In genomic region chr16:30004811-30005242, GRCh38 we compare ENCODE assay signal across 15 cellular contexts. TPM values are rescaled to one million over a fixed set of nuclear protein-coding genes. Genes with fewer than 3 reads are reported as not detected.
DNase-seq lines count a peak whose midpoint lies in the region; ATAC-seq, FAIRE-seq and TF ChIP-seq lines count a peak whose summit lies in the region.
"Had no signal": no experiment of that assay in that cellular context is flagged by ENCODE, and none has a peak within 500 bp of the region (broad histone marks: within the 10 kb centered on the region; RNA-seq: fewer than 3 reads in every experiment).

No MANE protein-coding gene starts in this region.

- H3K9ac ChIP-seq in BLaER1 treated with 17β-estradiol and CSF1 and Interleukin-3, amounts not matched to agents 10 nM and 100 nM = peak overlapping the region in 10 of 11 experiments; percentile 11 to 67 (median 46); a peak in 14 of 22 replicates
- H3K9ac ChIP-seq in kidney (ENCODE audit: low read length in 2 of 2) (no peak overlapping the region), mammary epithelial cell (ENCODE audit: insufficient read depth, low read length) (no peak overlapping the region)

- peak overlapping the region in 5 of 10 experiments; percentile 6 to 46 (median 38); a peak in 6 of 20 replicates for H3K4me3 ChIP-seq in BLaER1 treated with 17β-estradiol and CSF1 and Interleukin-3, amounts not matched to agents 10 nM and 100 nM
- no peak overlapping the region for H3K4me3 ChIP-seq in kidney (ENCODE audit: low read length in 2 of 2)
- no peak overlapping the region for H3K4me3 ChIP-seq in uterus
- H3K4me3 ChIP-seq in mammary epithelial cell (replicated peaks in 1 of 3; ENCODE audit: insufficient read depth in 1 of 3, low read depth in 2 of 3, low read length in 3 of 3) = no peak overlapping the region

- H3K4me1 ChIP-seq in BLaER1 treated with 17β-estradiol and CSF1 and Interleukin-3, amounts not matched to agents 10 nM and 100 nM = peaks cover 27 to 88% (median 68%) of the 10 kb centered on the region in 10 experiments
- no peaks in the 10 kb centered on the region for H3K4me1 ChIP-seq in kidney (ENCODE audit: control insufficient read depth in 1 of 2, insufficient read depth in 1 of 2, low read depth in 1 of 2, low read length in 2 of 2)
- no peaks in the 10 kb centered on the region for H3K4me1 ChIP-seq in uterus
- H3K4me1 ChIP-seq in mammary epithelial cell (ENCODE audit: insufficient read depth, low read length) = no peaks in the 10 kb centered on the region

- ATAC-seq in GM21528 (IDR thresholded peaks at IDR 0.05; ENCODE audit: low FRiP score, unreplicated experiment) = no peak

- intact Hi-C loops in kidney (cut with DNase I) (no loop called here), uterus (cut with DNase I; ENCODE audit: low total_unique reads) (no loop called here), mammary epithelial cell (cut with micrococcal nuclease) (loop anchor here (2.0 kb wide), 1 partner anchor 142 kb away; the partner anchor contains the start of gene CDIPT)

- peaks cover 0 to 2% (median 0%) of the 10 kb centered on the region in 11 experiments; a peak in 5 of 22 replicates for H3K27me3 ChIP-seq in BLaER1 treated with 17β-estradiol and CSF1 and Interleukin-3, amounts not matched to agents 10 nM and 100 nM
- H3K27me3 ChIP-seq in uterus = peaks cover under 1 to 4% of the 10 kb centered on the region in 2 donors
- H3K27me3 ChIP-seq in mammary epithelial cell (ENCODE audit: insufficient read depth, low read length) = no peaks in the 10 kb centered on the region

- peaks cover 15 to 83% (median 50%) of the 10 kb centered on the region in 11 experiments; a peak in 19 of 22 replicates for H4K20me1 ChIP-seq in BLaER1 treated with 17β-estradiol and CSF1 and Interleukin-3, amounts not matched to agents 10 nM and 100 nM
- no peaks in the 10 kb centered on the region for H4K20me1 ChIP-seq in mammary epithelial cell (ENCODE audit: insufficient read depth, low read length)

- peaks cover 0 to 25% (median 6%) of the 10 kb centered on the region in 11 experiments; a peak in 11 of 22 replicates for H3K36me3 ChIP-seq in BLaER1 treated with 17β-estradiol and CSF1 and Interleukin-3, amounts not matched to agents 10 nM and 100 nM
- peaks cover 0 to 3% of the 10 kb centered on the region in 2 donors for H3K36me3 ChIP-seq in kidney (ENCODE audit: control insufficient read depth in 1 of 2, insufficient read depth in 2 of 2, low read length in 2 of 2)
- no peaks in the 10 kb centered on the region for H3K36me3 ChIP-seq in uterus
- no peaks in the 10 kb centered on the region for H3K36me3 ChIP-seq in mammary epithelial cell (ENCODE audit: insufficient read depth, low read length)

- H3K79me2 ChIP-seq in mammary epithelial cell (ENCODE audit: insufficient read depth, low read length) = no peaks in the 10 kb centered on the region

- CTCF ChIA-PET in mammary epithelial cell (lab: Charles Lee; ENCODE audit: low non-redundant PET) = no interaction called here

- H3K9me3 ChIP-seq in BLaER1 treated with 17β-estradiol and CSF1 and Interleukin-3, amounts not matched to agents 10 nM and 100 nM (replicated peaks in 1 of 11) = no peaks in the 10 kb centered on the region
- H3K9me3 ChIP-seq in kidney (ENCODE audit: control insufficient read depth in 1 of 2, low read length in 2 of 2) = no peaks in the 10 kb centered on the region
- H3K9me3 ChIP-seq in uterus = no peaks in the 10 kb centered on the region
- H3K9me3 ChIP-seq in mammary epithelial cell (replicated peaks; ENCODE audit: insufficient read depth, low read length) = no peaks in the 10 kb centered on the region

- 68% methylated on average over 6 of the region's 11 CpGs for WGBS in mammary epithelial cell (ENCODE audit: low coverage, missing lambda C conversion rate)

- DNase-seq in NCI-H2029 (lab: John Stamatoyannopoulos, UW) (peak; percentile 83), NCI-H2029 treated with DMSO at 0.1 percent for 48 hours (lab: John Stamatoyannopoulos, UW) (no peak), NCI-H1436 treated with DMSO at 0.1 percent for 48 hours (lab: John Stamatoyannopoulos, UW) (peak; percentile 34), kidney (peak; percentile 75), uterus (no peak), mammary epithelial cell (no peak)
- DNase-seq: occipital lobe had no signal

- BruUV-seq in mammary epithelial cell (replicated peaks; lab: Mats Ljungman, UMichigan) = no TSS peak

- in situ Hi-C loops in mammary epithelial cell (cut with MboI; ENCODE audit: low sequenced_read_pairs in 2 of 2) = loop anchor here in 1 of 2 donors (25.0 kb wide), 1 partner anchor 193 kb away; the partner anchor contains the start of genes MAZ, MVP, PAGR1 and PRRT2

- H3K27ac ChIP-seq in BLaER1 treated with 17β-estradiol and CSF1 and Interleukin-3, amounts not matched to agents 10 nM and 100 nM = peak overlapping the region in 4 of 11 experiments; percentile 33 to 58 (median 42); a peak in 7 of 22 replicates
- H3K27ac ChIP-seq in kidney (ENCODE audit: low read depth in 2 of 2, low read length in 2 of 2) = no peak overlapping the region
- H3K27ac ChIP-seq in uterus = no peak overlapping the region
- H3K27ac ChIP-seq in mammary epithelial cell (ENCODE audit: insufficient read depth, low read depth, low read length) = no peak overlapping the region

- dilution Hi-C loops in mammary epithelial cell (cut with HindIII; ENCODE audit: low sequenced_read_pairs) = loop anchor here (5.0 kb wide), 1 partner anchor 72 kb away; the partner anchor contains the start of gene PPP4C

- FAIRE-seq in kidney (lab: Jason Lieb, UNC) = no peak
- FAIRE-seq: D721Med, GM12892, RCC 7860, urothelium cell line had no signal

- no peak overlapping the region for H2AFZ ChIP-seq in mammary epithelial cell (ENCODE audit: low read depth, low read length)

- peak overlapping the region; percentile 76 to 99 (median 90) for H3K4me2 ChIP-seq in BLaER1 treated with 17β-estradiol and CSF1 and Interleukin-3, amounts not matched to agents 10 nM and 100 nM
- no peak overlapping the region for H3K4me2 ChIP-seq in mammary epithelial cell (ENCODE audit: insufficient read depth, low read depth, low read length)

- TF ChIP-seq POLR2A in uterus (IDR thresholded peaks at IDR 0.05) = no peak

- TF ChIP-seq CTCF in kidney (IDR thresholded peaks at IDR 0.05; ENCODE audit: borderline replicate concordance, extremely low read depth, insufficient read depth) (no peak), uterus (IDR thresholded peaks at IDR 0.05) (no peak), mammary epithelial cell (conservative IDR thresholded peaks at IDR 0.05 in 1 of 2, IDR thresholded peaks at IDR 0.05 in 1 of 2; ENCODE audit: extremely low read depth in 1 of 2, insufficient read depth in 1 of 2, low read depth in 1 of 2, low read length in 2 of 2) (no peak)

RNA-seq across cellular contexts. Expression of gene DOC2A, which starts 6.0 kb away (rescaled TPM):
- total RNA-seq in kidney = 1.9 TPM
- polyA plus RNA-seq in kidney (ENCODE audit: insufficient read depth, low read depth, low replicate concordance) = 3.5 TPM
- total RNA-seq in uterus = 1 to 10 TPM in 3 of 4 donors, not detected in 1; 1.0 to 2.6 (median 1.8) TPM
- total RNA-seq in mammary epithelial cell = under 1 TPM in 1 of 2 donors, not detected in 1; 0.89 TPM
- polyA plus RNA-seq in mammary epithelial cell = 0.31 TPM
- polyA minus RNA-seq in mammary epithelial cell = not detected

RNA-seq across cellular contexts. Expression of gene INO80E, which starts 8.8 kb away (rescaled TPM):
- 74.1 TPM for total RNA-seq in kidney
- 52.7 TPM for polyA plus RNA-seq in kidney (ENCODE audit: insufficient read depth, low read depth, low replicate concordance)
- 100 to 1,000 TPM in 1 of 4 donors, 10 to 100 TPM in 2, 1 to 10 TPM in 1; 4.1 to 714 (median 68.9) TPM for total RNA-seq in uterus
- total RNA-seq in mammary epithelial cell = 10 to 100 TPM; 27.7 to 62.2 TPM
- polyA plus RNA-seq in mammary epithelial cell = 31.1 TPM
- polyA minus RNA-seq in mammary epithelial cell = 94.8 TPM

RNA-seq across cellular contexts. Expression of gene HIRIP3, which starts 9.4 kb away (rescaled TPM):
- total RNA-seq in kidney (16.0 TPM), uterus (10 to 100 TPM in 2 of 4 donors, 1 to 10 TPM in 2; 3.8 to 20.4 (median 13.5) TPM), mammary epithelial cell (10 to 100 TPM in 1 of 2 donors, 1 to 10 TPM in 1; 4.2 to 17.2 TPM)
- polyA plus RNA-seq in kidney (ENCODE audit: insufficient read depth, low read depth, low replicate concordance) (18.7 TPM), mammary epithelial cell (9.4 TPM)
- 11.6 TPM for polyA minus RNA-seq in mammary epithelial cell

RNA-seq across cellular contexts. Expression of gene C16orf92, which starts 18.2 kb away (rescaled TPM):
- total RNA-seq in kidney (not detected), uterus (not detected), mammary epithelial cell (not detected)
- polyA plus RNA-seq in kidney (ENCODE audit: insufficient read depth, low read depth, low replicate concordance) (not detected), mammary epithelial cell (not detected)
- not detected for polyA minus RNA-seq in mammary epithelial cell
- total RNA-seq: A673, left ventricle myocardium superior, occipital lobe had no signal

RNA-seq across cellular contexts. Expression of gene TLCD3B, which starts 26.2 kb away (rescaled TPM):
- total RNA-seq in kidney = not detected
- polyA plus RNA-seq in kidney (ENCODE audit: insufficient read depth, low read depth, low replicate concordance) = not detected
- total RNA-seq in uterus = under 1 TPM in 1 of 4 donors, not detected in 3; 0.62 TPM
- not detected for total RNA-seq in mammary epithelial cell
- 0.15 TPM for polyA plus RNA-seq in mammary epithelial cell
- polyA minus RNA-seq in mammary epithelial cell = not detected
- total RNA-seq: left ventricle myocardium superior had no signal

Comparison
In these comparisons a context has a peak if more than half of its experiments do, and no peak if none do; other contexts are left out.
1. DNase-seq: peak in NCI-H2029 (single experiment), NCI-H1436 treated with DMSO at 0.1 percent for 48 hours (single experiment) and kidney (single experiment); none in NCI-H2029 treated with DMSO at 0.1 percent for 48 hours (single experiment), uterus (0 of 2) and mammary epithelial cell (single experiment).
2. H3K9ac ChIP-seq: peak in BLaER1 treated with 17β-estradiol and CSF1 and Interleukin-3, amounts not matched to agents 10 nM and 100 nM (10 of 11); none in kidney (0 of 2) and mammary epithelial cell (single experiment).